In genomic region chr16:68997564-68997963, GRCh38 we compare ENCODE assay signal across 33 cellular contexts.
"Had no signal": no experiment of that assay in that cellular context is flagged by ENCODE, and none has a peak within 500 bp of the region (broad histone marks: within the 10 kb centered on the region; RNA-seq: fewer than 3 reads in every experiment).

No MANE protein-coding gene starts in this region.

- H3K9me3 ChIP-seq: ascending aorta had no signal

- H3K4me3 Mint-ChIP-seq: activated B cell treated with CpG ODN at 0.5 μM for 24 hours; activated CD4-positive, alpha-beta memory T cell treated with anti-CD3 and anti-CD28 coated beads, Interleukin-2, amount 10 ng/mL, durations not matched to agents 7 days and 5 days; activated CD4-positive, alpha-beta T cell treated with anti-CD3 and anti-CD28 coated beads, Interleukin-2, amount 10 ng/mL, durations not matched to agents 24 days and 14 days; activated naive CD4-positive, alpha-beta T cell treated with anti-CD3 and anti-CD28 coated beads, Interleukin-2, amount 10 ng/mL, durations not matched to agents 7 days and 5 days; activated naive CD8-positive, alpha-beta T cell treated with anti-CD3 and anti-CD28 coated beads, Interleukin-2, amount 10 ng/mL, durations not matched to agents 7 days and 5 days; activated T-cell treated with anti-CD3 and anti-CD28 coated beads, Interleukin-2, amount 50 U/mL, for 24 hours; activated T-cell treated with anti-CD3 and anti-CD28 coated beads, Interleukin-2, amount 50 U/mL, for 72 hours; brain; effector memory CD8-positive, alpha-beta T cell; T-helper 17 cell; T-helper 2 cell treated with Interferon-gamma antibody and Interleukin-4, amounts not matched to agents 5 μg/mL and 100 μg/mL, for 36 hours had no signal

- FAIRE-seq: colon, endometrium, endothelial cell of umbilical vein, frontal cortex had no signal

- H3K27ac ChIP-seq: ascending aorta, WERI-Rb-1 had no signal

- H3K27me3 ChIP-seq: ascending aorta had no signal

- H3K36me3 ChIP-seq: ascending aorta, WERI-Rb-1 had no signal

- DNase-seq: activated B cell treated with CpG ODN at 0.5 μM for 24 hours; activated CD4-positive, alpha-beta memory T cell treated with anti-CD3 and anti-CD28 coated beads, Interleukin-2, amount 10 ng/mL, durations not matched to agents 7 days and 5 days; activated CD4-positive, alpha-beta T cell treated with anti-CD3 and anti-CD28 coated beads, Interleukin-2, amount 10 ng/mL, durations not matched to agents 24 days and 14 days; activated CD4-positive, alpha-beta T cell treated with anti-CD3 and anti-CD28 coated beads, Interleukin-2, amount 50 U/mL, for 4 hours; activated CD8-positive, alpha-beta memory T cell treated with anti-CD3 and anti-CD28 coated beads, Interleukin-2, amount 50 U/mL, for 48 hours; activated gamma-delta T cell; activated naive CD4-positive, alpha-beta T cell; activated naive CD4-positive, alpha-beta T cell treated with anti-CD3 and anti-CD28 coated beads, Interleukin-2, amount 10 ng/mL, durations not matched to agents 7 days and 5 days; activated naive CD8-positive, alpha-beta T cell treated with anti-CD3 and anti-CD28 coated beads, Interleukin-2, amount 10 ng/mL, durations not matched to agents 7 days and 5 days; activated T-cell treated with anti-CD3 and anti-CD28 coated beads for 4 hours; activated T-cell treated with anti-CD3 and anti-CD28 coated beads, Interleukin-2, amount 50 U/mL, for 24 hours; activated T-cell treated with anti-CD3 and anti-CD28 coated beads, Interleukin-2, amount 50 U/mL, for 72 hours; caudate nucleus; cortex of kidney; dermis blood vessel endothelial cell; effector CD4-positive, alpha-beta T cell; effector memory CD8-positive, alpha-beta T cell; foreskin fibroblast; head of caudate nucleus; T-helper 1 cell; T-helper 17 cell; T1000; WERI-Rb-1 had no signal

- H3K9me3 Mint-ChIP-seq: effector memory CD8-positive, alpha-beta T cell had no signal

- H3K27me3 Mint-ChIP-seq: activated B cell treated with CpG ODN at 0.5 μM for 24 hours; activated CD4-positive, alpha-beta memory T cell treated with anti-CD3 and anti-CD28 coated beads, Interleukin-2, amount 10 ng/mL, durations not matched to agents 7 days and 5 days; activated CD4-positive, alpha-beta T cell treated with anti-CD3 and anti-CD28 coated beads, Interleukin-2, amount 10 ng/mL, durations not matched to agents 24 days and 14 days; activated naive CD4-positive, alpha-beta T cell treated with anti-CD3 and anti-CD28 coated beads, Interleukin-2, amount 10 ng/mL, durations not matched to agents 7 days and 5 days; activated naive CD8-positive, alpha-beta T cell treated with anti-CD3 and anti-CD28 coated beads, Interleukin-2, amount 10 ng/mL, durations not matched to agents 7 days and 5 days; activated T-cell treated with anti-CD3 and anti-CD28 coated beads, Interleukin-2, amount 50 U/mL, for 24 hours; brain; effector memory CD8-positive, alpha-beta T cell; T-helper 17 cell had no signal

- ATAC-seq: activated CD4-positive, CD25-positive, alpha-beta regulatory T cell treated with anti-CD3 and anti-CD28 coated beads, Interleukin-2, amount 50 U/mL, for 24 hours; activated naive CD4-positive, alpha-beta T cell treated with anti-CD3 and anti-CD28 coated beads, Interleukin-2, amount 50 U/mL, for 72 hours; activated T-cell treated with anti-CD3 and anti-CD28 coated beads, Interleukin-2, amount 50 U/mL, for 72 hours; effector memory CD8-positive, alpha-beta T cell; esophagus mucosa; T-helper 17 cell had no signal

- H3K4me1 Mint-ChIP-seq: activated B cell treated with CpG ODN at 0.5 μM for 24 hours; activated CD4-positive, alpha-beta memory T cell treated with anti-CD3 and anti-CD28 coated beads, Interleukin-2, amount 10 ng/mL, durations not matched to agents 7 days and 5 days; activated CD4-positive, alpha-beta T cell treated with anti-CD3 and anti-CD28 coated beads, Interleukin-2, amount 10 ng/mL, durations not matched to agents 24 days and 14 days; activated naive CD4-positive, alpha-beta T cell treated with anti-CD3 and anti-CD28 coated beads, Interleukin-2, amount 10 ng/mL, durations not matched to agents 7 days and 5 days; activated naive CD8-positive, alpha-beta T cell treated with anti-CD3 and anti-CD28 coated beads, Interleukin-2, amount 10 ng/mL, durations not matched to agents 7 days and 5 days; T-helper 17 cell had no signal

- H3K27ac Mint-ChIP-seq: activated B cell treated with CpG ODN at 0.5 μM for 24 hours; activated CD4-positive, alpha-beta memory T cell treated with anti-CD3 and anti-CD28 coated beads, Interleukin-2, amount 10 ng/mL, durations not matched to agents 7 days and 5 days; activated CD4-positive, alpha-beta T cell treated with anti-CD3 and anti-CD28 coated beads, Interleukin-2, amount 10 ng/mL, durations not matched to agents 24 days and 14 days; activated naive CD4-positive, alpha-beta T cell treated with anti-CD3 and anti-CD28 coated beads, Interleukin-2, amount 10 ng/mL, durations not matched to agents 7 days and 5 days; activated naive CD4-positive, alpha-beta T cell treated with anti-CD3 and anti-CD28 coated beads, Interleukin-2, amount 50 U/mL, for 72 hours; activated naive CD8-positive, alpha-beta T cell treated with anti-CD3 and anti-CD28 coated beads, Interleukin-2, amount 10 ng/mL, durations not matched to agents 7 days and 5 days; activated T-cell treated with anti-CD3 and anti-CD28 coated beads, Interleukin-2, amount 50 U/mL, for 24 hours; activated T-cell treated with anti-CD3 and anti-CD28 coated beads, Interleukin-2, amount 50 U/mL, for 72 hours; brain; effector memory CD8-positive, alpha-beta T cell; T-helper 17 cell; T-helper 2 cell treated with Interferon-gamma antibody and Interleukin-4, amounts not matched to agents 5 μg/mL and 100 μg/mL, for 36 hours had no signal

- H3K4me1 ChIP-seq: ascending aorta had no signal

- H3K4me3 ChIP-seq: ascending aorta had no signal
